In genomic region chr22:30694171-30694637, GRCh38 we compare ENCODE assay signal across 8 cellular contexts. TPM values are rescaled to one million over a fixed set of nuclear protein-coding genes. Genes with fewer than 3 reads are reported as not detected.
A peak's percentile ranks its signal among the peaks of the same experiment; 100 is the strongest.
DNase-seq lines count a peak whose midpoint lies in the region; ATAC-seq and TF ChIP-seq lines count a peak whose summit lies in the region.

No MANE protein-coding gene starts in this region.

- peaks cover 7% of the 10 kb centered on the region for H3K4me1 Mint-ChIP-seq in activated naive CD8-positive, alpha-beta T cell treated with anti-CD3 and anti-CD28 coated beads, Interleukin-2, amount 50 U/mL, for 24 hours

- H3K4me3 ChIP-seq in left ventricle myocardium inferior (peak overlapping the region; percentile 75), urinary bladder (ENCODE audit: low read depth, low read length) (peak overlapping the region; percentile 49)

- H3K36me3 ChIP-seq in left ventricle myocardium inferior, result no peaks in the 10 kb centered on the region
- no peaks in the 10 kb centered on the region for H3K36me3 ChIP-seq in urinary bladder (ENCODE audit: insufficient read depth)

- peaks cover 18% of the 10 kb centered on the region for H3K27me3 ChIP-seq in left ventricle myocardium inferior (ENCODE audit: low read depth)

- H3K4me1 ChIP-seq in left ventricle myocardium inferior (peaks cover 15% of the 10 kb centered on the region), urinary bladder (ENCODE audit: insufficient read depth) (no peaks in the 10 kb centered on the region)

- no peaks in the 10 kb centered on the region for H3K9me3 Mint-ChIP-seq in activated naive CD8-positive, alpha-beta T cell treated with anti-CD3 and anti-CD28 coated beads, Interleukin-2, amount 50 U/mL, for 24 hours

- peak overlapping the region; percentile 83 for H3K4me3 Mint-ChIP-seq in activated naive CD8-positive, alpha-beta T cell treated with anti-CD3 and anti-CD28 coated beads, Interleukin-2, amount 50 U/mL, for 24 hours

- no peaks in the 10 kb centered on the region for H3K36me3 Mint-ChIP-seq in activated naive CD8-positive, alpha-beta T cell treated with anti-CD3 and anti-CD28 coated beads, Interleukin-2, amount 50 U/mL, for 24 hours (ENCODE audit: low read depth)

- no peak overlapping the region for H3K27ac Mint-ChIP-seq in activated naive CD8-positive, alpha-beta T cell treated with anti-CD3 and anti-CD28 coated beads, Interleukin-2, amount 50 U/mL, for 24 hours

- H3K27ac ChIP-seq in C4-2B, result peak overlapping the region; percentile 71
- peak overlapping the region; percentile 71 for H3K27ac ChIP-seq in left ventricle myocardium inferior (replicated peaks)
- H3K27ac ChIP-seq in urinary bladder (ENCODE audit: low read depth), result no peak overlapping the region

- TF ChIP-seq CTCF in C4-2B (conservative IDR thresholded peaks at IDR 0.05) (no peak), left ventricle myocardium inferior (IDR thresholded peaks at IDR 0.05; ENCODE audit: borderline replicate concordance) (no peak)

- peaks cover 22% of the 10 kb centered on the region for H3K27me3 Mint-ChIP-seq in activated naive CD8-positive, alpha-beta T cell treated with anti-CD3 and anti-CD28 coated beads, Interleukin-2, amount 50 U/mL, for 24 hours

- intact Hi-C loops in left ventricle myocardium inferior (cut with micrococcal nuclease), result no loop called here
- intact Hi-C loops in posterior vena cava (cut with DNase I), result no loop called here

- DNase-seq in HT-29 (ENCODE audit: low spot score) (peak; percentile 64), SK-N-DZ (ENCODE audit: low spot score) (peak; percentile 40), left ventricle myocardium inferior (peak; percentile 40), posterior vena cava (ENCODE audit: low spot score) (peak; percentile 81)
- DNase-seq in activated naive CD8-positive, alpha-beta T cell treated with anti-CD3 and anti-CD28 coated beads, Interleukin-2, amount 50 U/mL, for 24 hours, result peak; percentile 56

- H3K9me3 ChIP-seq in left ventricle myocardium inferior (replicated peaks), result no peaks in the 10 kb centered on the region

- WGBS in urinary bladder, result 2% methylated on average over 37 of the region's 38 CpGs

- peak; percentile 62 for ATAC-seq in activated naive CD8-positive, alpha-beta T cell treated with anti-CD3 and anti-CD28 coated beads, Interleukin-2, amount 50 U/mL, for 24 hours
- ATAC-seq in HG02798 (IDR thresholded peaks at IDR 0.05; ENCODE audit: poor library complexity, unreplicated experiment), result no peak

RNA-seq across cellular contexts. Expression of gene OSBP2, which starts 0.5 kb away (rescaled TPM):
- 4.1 and 8.2 TPM in 2 replicates for total RNA-seq in HT-29 (2014; rRNA removed; shearing (Covaris generic))
- 1.4 and 2.7 TPM in 2 replicates for polyA plus RNA-seq in SK-N-DZ (2014; cell fraction: cytosol; rRNA removed)
- polyA plus RNA-seq in SK-N-DZ (2014; cell fraction: nucleus; rRNA removed), result 0.77 and 1.4 TPM in 2 replicates
- total RNA-seq in left ventricle myocardium inferior, result 22.2 TPM
- total RNA-seq in posterior vena cava, result 1 to 10 TPM; 2.1 to 2.6 TPM
- 5.2 TPM for total RNA-seq in urinary bladder
- polyA plus RNA-seq in urinary bladder, result 1.5 TPM

RNA-seq across cellular contexts. Expression of gene DUSP18, which starts 26.5 kb away (rescaled TPM):
- 8.3 and 8.5 TPM in 2 replicates for total RNA-seq in HT-29 (2014; rRNA removed; shearing (Covaris generic))
- 2.2 and 3.9 TPM in 2 replicates for polyA plus RNA-seq in SK-N-DZ (2014; cell fraction: cytosol; rRNA removed)
- polyA plus RNA-seq in SK-N-DZ (2014; cell fraction: nucleus; rRNA removed), result 0.99 and 1.3 TPM in 2 replicates
- 2.7 TPM for total RNA-seq in left ventricle myocardium inferior
- 1 to 10 TPM; 6.9 to 8.5 TPM for total RNA-seq in posterior vena cava
- total RNA-seq in urinary bladder, result 8.6 TPM
- 4.1 TPM for polyA plus RNA-seq in urinary bladder

RNA-seq across cellular contexts. Expression of gene SLC35E4, which starts 58.6 kb away (rescaled TPM):
- 14.2 and 22.1 TPM in 2 replicates for total RNA-seq in HT-29 (2014; rRNA removed; shearing (Covaris generic))
- 4.0 and 5.4 TPM in 2 replicates for polyA plus RNA-seq in SK-N-DZ (2014; cell fraction: cytosol; rRNA removed)
- polyA plus RNA-seq in SK-N-DZ (2014; cell fraction: nucleus; rRNA removed), result 0.73 and 2.0 TPM in 2 replicates
- total RNA-seq in left ventricle myocardium inferior, result 3.8 TPM
- total RNA-seq in posterior vena cava, result 1 to 10 TPM; 4.4 to 7.8 TPM
- total RNA-seq in urinary bladder, result 1.6 TPM
- 5.3 TPM for polyA plus RNA-seq in urinary bladder
